In genomic region chr6:27096834-27097511, GRCh38 we compare ENCODE assay signal across 1 cellular context.
TF ChIP-seq lines count a peak whose summit lies in the region.

No MANE protein-coding gene starts in this region.

TF ChIP-seq in K562, 482 proteins besides CTCF, POLR2A, EP300 and RAD21 (continued from another document and continues in another):
- TF ChIP-seq, protein P1, sequence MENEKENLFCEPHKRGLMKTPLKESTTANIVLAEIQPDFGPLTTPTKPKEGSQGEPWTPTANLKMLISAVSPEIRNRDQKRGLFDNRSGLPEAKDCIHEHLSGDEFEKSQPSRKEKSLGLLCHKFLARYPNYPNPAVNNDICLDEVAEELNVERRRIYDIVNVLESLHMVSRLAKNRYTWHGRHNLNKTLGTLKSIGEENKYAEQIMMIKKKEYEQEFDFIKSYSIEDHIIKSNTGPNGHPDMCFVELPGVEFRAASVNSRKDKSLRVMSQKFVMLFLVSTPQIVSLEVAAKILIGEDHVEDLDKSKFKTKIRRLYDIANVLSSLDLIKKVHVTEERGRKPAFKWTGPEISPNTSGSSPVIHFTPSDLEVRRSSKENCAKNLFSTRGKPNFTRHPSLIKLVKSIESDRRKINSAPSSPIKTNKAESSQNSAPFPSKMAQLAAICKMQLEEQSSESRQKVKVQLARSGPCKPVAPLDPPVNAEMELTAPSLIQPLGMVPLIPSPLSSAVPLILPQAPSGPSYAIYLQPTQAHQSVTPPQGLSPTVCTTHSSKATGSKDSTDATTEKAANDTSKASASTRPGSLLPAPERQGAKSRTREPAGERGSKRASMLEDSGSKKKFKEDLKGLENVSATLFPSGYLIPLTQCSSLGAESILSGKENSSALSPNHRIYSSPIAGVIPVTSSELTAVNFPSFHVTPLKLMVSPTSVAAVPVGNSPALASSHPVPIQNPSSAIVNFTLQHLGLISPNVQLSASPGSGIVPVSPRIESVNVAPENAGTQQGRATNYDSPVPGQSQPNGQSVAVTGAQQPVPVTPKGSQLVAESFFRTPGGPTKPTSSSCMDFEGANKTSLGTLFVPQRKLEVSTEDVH (IDR thresholded peaks at IDR 0.05; ENCODE audit: low read depth, partially characterized antibody) = no peak
- no peak for TF ChIP-seq SRSF1 (IDR thresholded peaks at IDR 0.05; ENCODE audit: low read depth, low read length)
- peak; percentile 97 for TF ChIP-seq TBP (optimal IDR thresholded peaks at IDR 0.05; ENCODE audit: low read depth, low read length)
- TF ChIP-seq, protein P2, sequence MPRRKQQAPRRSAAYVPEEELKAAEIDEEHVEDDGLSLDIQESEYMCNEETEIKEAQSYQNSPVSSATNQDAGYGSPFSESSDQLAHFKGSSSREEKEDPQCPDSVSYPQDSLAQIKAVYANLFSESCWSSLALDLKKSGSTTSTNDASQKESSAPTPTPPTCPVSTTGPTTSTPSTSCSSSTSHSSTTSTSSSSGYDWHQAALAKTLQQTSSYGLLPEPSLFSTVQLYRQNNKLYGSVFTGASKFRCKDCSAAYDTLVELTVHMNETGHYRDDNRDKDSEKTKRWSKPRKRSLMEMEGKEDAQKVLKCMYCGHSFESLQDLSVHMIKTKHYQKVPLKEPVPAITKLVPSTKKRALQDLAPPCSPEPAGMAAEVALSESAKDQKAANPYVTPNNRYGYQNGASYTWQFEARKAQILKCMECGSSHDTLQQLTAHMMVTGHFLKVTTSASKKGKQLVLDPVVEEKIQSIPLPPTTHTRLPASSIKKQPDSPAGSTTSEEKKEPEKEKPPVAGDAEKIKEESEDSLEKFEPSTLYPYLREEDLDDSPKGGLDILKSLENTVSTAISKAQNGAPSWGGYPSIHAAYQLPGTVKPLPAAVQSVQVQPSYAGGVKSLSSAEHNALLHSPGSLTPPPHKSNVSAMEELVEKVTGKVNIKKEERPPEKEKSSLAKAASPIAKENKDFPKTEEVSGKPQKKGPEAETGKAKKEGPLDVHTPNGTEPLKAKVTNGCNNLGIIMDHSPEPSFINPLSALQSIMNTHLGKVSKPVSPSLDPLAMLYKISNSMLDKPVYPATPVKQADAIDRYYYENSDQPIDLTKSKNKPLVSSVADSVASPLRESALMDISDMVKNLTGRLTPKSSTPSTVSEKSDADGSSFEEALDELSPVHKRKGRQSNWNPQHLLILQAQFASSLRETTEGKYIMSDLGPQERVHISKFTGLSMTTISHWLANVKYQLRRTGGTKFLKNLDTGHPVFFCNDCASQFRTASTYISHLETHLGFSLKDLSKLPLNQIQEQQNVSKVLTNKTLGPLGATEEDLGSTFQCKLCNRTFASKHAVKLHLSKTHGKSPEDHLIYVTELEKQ (CRISPR knock-in tag; IDR thresholded peaks at IDR 0.05) = no peak
- no peak for TF ChIP-seq HNRNPH1 (optimal IDR thresholded peaks at IDR 0.05; ENCODE audit: low read depth, low read length)
- TF ChIP-seq ILK (tag; IDR thresholded peaks at IDR 0.05; ENCODE audit: borderline replicate concordance, low read depth) = no peak
- no peak for TF ChIP-seq HDAC6 (IDR thresholded peaks at IDR 0.05; ENCODE audit: low read depth, low read length)
- 0 out of 2 replicates have a peak, but pooled peaks have one; percentile 27 for TF ChIP-seq ZKSCAN8 (CRISPR knock-in tag; IDR thresholded peaks at IDR 0.05)
- TF ChIP-seq, protein P3, sequence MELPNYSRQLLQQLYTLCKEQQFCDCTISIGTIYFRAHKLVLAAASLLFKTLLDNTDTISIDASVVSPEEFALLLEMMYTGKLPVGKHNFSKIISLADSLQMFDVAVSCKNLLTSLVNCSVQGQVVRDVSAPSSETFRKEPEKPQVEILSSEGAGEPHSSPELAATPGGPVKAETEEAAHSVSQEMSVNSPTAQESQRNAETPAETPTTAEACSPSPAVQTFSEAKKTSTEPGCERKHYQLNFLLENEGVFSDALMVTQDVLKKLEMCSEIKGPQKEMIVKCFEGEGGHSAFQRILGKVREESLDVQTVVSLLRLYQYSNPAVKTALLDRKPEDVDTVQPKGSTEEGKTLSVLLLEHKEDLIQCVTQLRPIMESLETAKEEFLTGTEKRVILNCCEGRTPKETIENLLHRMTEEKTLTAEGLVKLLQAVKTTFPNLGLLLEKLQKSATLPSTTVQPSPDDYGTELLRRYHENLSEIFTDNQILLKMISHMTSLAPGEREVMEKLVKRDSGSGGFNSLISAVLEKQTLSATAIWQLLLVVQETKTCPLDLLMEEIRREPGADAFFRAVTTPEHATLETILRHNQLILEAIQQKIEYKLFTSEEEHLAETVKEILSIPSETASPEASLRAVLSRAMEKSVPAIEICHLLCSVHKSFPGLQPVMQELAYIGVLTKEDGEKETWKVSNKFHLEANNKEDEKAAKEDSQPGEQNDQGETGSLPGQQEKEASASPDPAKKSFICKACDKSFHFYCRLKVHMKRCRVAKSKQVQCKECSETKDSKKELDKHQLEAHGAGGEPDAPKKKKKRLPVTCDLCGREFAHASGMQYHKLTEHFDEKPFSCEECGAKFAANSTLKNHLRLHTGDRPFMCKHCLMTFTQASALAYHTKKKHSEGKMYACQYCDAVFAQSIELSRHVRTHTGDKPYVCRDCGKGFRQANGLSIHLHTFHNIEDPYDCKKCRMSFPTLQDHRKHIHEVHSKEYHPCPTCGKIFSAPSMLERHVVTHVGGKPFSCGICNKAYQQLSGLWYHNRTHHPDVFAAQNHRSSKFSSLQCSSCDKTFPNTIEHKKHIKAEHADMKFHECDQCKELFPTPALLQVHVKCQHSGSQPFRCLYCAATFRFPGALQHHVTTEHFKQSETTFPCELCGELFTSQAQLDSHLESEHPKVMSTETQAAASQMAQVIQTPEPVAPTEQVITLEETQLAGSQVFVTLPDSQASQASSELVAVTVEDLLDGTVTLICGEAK (IDR thresholded peaks at IDR 0.05) = peak; percentile 33; the same call in 1 of the 2 replicates
- TF ChIP-seq, protein P3 (CRISPR knock-in tag; IDR thresholded peaks at IDR 0.05) = no peak
- TF ChIP-seq ZBED1 (IDR thresholded peaks at IDR 0.05) = no peak
- no peak for TF ChIP-seq MEF2D (tag; conservative IDR thresholded peaks at IDR 0.05; ENCODE audit: low read depth)
- TF ChIP-seq, protein P4, sequence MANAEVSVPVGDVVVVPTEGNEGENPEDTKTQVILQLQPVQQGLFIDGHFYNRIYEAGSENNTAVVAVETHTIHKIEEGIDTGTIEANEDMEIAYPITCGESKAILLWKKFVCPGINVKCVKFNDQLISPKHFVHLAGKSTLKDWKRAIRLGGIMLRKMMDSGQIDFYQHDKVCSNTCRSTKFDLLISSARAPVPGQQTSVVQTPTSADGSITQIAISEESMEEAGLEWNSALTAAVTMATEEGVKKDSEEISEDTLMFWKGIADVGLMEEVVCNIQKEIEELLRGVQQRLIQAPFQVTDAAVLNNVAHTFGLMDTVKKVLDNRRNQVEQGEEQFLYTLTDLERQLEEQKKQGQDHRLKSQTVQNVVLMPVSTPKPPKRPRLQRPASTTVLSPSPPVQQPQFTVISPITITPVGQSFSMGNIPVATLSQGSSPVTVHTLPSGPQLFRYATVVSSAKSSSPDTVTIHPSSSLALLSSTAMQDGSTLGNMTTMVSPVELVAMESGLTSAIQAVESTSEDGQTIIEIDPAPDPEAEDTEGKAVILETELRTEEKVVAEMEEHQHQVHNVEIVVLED (CRISPR knock-in tag; IDR thresholded peaks at IDR 0.05) = no peak
- peak; percentile 51 for TF ChIP-seq MGA (IDR thresholded peaks at IDR 0.05)
- no peak for TF ChIP-seq KLF10 (CRISPR knock-in tag; IDR thresholded peaks at IDR 0.05)
- TF ChIP-seq ZSCAN32 (CRISPR knock-in tag; IDR thresholded peaks at IDR 0.05) = no peak
- no peak for TF ChIP-seq ATF7 (IDR thresholded peaks at IDR 0.05)
- TF ChIP-seq ZNF740 (CRISPR knock-in tag; IDR thresholded peaks at IDR 0.05) = no peak
- TF ChIP-seq ZNF740 (tag; IDR thresholded peaks at IDR 0.05) = 0 out of 4 replicates have a peak, but pooled peaks of 1 of the 2 experiments have one; percentile 26
- no peak for TF ChIP-seq MTA2 (IDR thresholded peaks at IDR 0.05; ENCODE audit: low read depth)
